9 cellular contexts compared by ENCODE assay signal in the genomic region with DNA sequence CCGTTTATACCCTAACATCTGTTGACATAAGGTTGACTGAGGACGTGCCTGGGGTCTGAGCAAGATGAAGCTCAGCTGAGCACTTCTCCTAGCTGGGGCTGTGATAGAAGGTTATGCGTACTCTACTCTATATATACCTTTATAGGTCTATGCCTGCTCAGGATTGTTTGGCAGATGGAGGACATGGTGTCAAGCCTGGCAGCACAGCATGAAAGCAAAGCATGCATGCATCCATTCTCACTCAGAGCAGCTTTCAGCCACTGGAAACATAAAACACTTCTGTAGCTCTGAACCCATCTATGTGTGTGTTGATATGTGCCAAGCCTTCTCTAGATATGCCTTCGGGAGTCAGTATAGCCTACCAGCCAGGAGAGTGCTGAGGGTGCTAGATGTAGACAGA.
"Had no signal": no experiment of that assay in that cellular context is flagged by ENCODE, and none has a peak within 500 bp of the region (broad histone marks: within the 10 kb centered on the region; RNA-seq: fewer than 3 reads in every experiment).

No MANE protein-coding gene starts in this region.

- H3K36me3 ChIP-seq: HAP-1 had no signal

- H3K4me3 ChIP-seq: GM23248, HAP-1 had no signal

- DNase-seq: GM23248, GOT3, H7, HFFc6 had no signal

- H3K36me3 Mint-ChIP-seq: IgD-negative memory B cell had no signal

- ATAC-seq: HCT116, HepG2 had no signal

- H3K4me1 Mint-ChIP-seq: IgD-negative memory B cell had no signal

- H3K4me1 ChIP-seq: HAP-1 had no signal

- H3K4me3 Mint-ChIP-seq: HFFc6, IgD-negative memory B cell had no signal

- H3K27ac ChIP-seq: GM23248, HL-60 had no signal

- H3K9me3 Mint-ChIP-seq: HFFc6 had no signal

- H3K9me3 ChIP-seq: HAP-1 had no signal

- H3K27ac Mint-ChIP-seq: HFFc6, IgD-negative memory B cell had no signal
